In genomic region chr9:108694191-108694590, GRCh38 we compare ENCODE assay signal across 28 cellular contexts.
"Had no signal": no experiment of that assay in that cellular context is flagged by ENCODE, and none has a peak within 500 bp of the region (broad histone marks: within the 10 kb centered on the region; RNA-seq: fewer than 3 reads in every experiment).

No MANE protein-coding gene starts in this region.

- H3K27me3 ChIP-seq: brain microvascular endothelial cell had no signal

- H3K36me3 ChIP-seq: brain microvascular endothelial cell had no signal

- DNase-seq: activated CD4-positive, alpha-beta memory T cell treated with anti-CD3 and anti-CD28 coated beads, Interleukin-2, amount 10 ng/mL, durations not matched to agents 7 days and 5 days; activated CD4-positive, alpha-beta T cell treated with anti-CD3 and anti-CD28 coated beads for 36 hours; activated CD4-positive, alpha-beta T cell treated with anti-CD3 and anti-CD28 coated beads, Interleukin-2, amount 50 U/mL, for 1 hour; activated gamma-delta T cell; activated naive CD4-positive, alpha-beta T cell treated with anti-CD3 and anti-CD28 coated beads, Interleukin-2, amount 10 ng/mL, durations not matched to agents 7 days and 5 days; activated naive CD8-positive, alpha-beta T cell treated with anti-CD3 and anti-CD28 coated beads for 36 hours; activated T-cell treated with anti-CD3 and anti-CD28 coated beads for 4 hours; activated T-cell treated with anti-CD3 and anti-CD28 coated beads, Interleukin-2, amount 50 U/mL, for 48 hours; brain microvascular endothelial cell; IMR-90; KG1; NCI-H1048; NCI-H146; NCI-H187 treated with DMSO at 0.1 percent for 48 hours; NCI-H2081 treated with DMSO at 0.1 percent for 48 hours; NCI-H2171; NCI-H510A treated with DMSO at 0.1 percent for 48 hours; NCI-H69; NK-92 treated with Interleukin-12 subunit alpha and Interleukin-12 subunit beta, amount 100 ng/mL, for 24 hours; OCI-M1; RPMI8226; T-cell; T-helper 2 cell; T1000 had no signal

- H3K4me3 ChIP-seq: SK-N-MC had no signal

- H3K27ac ChIP-seq: brain microvascular endothelial cell, SK-N-MC had no signal

- H3K4me3 Mint-ChIP-seq: activated CD4-positive, alpha-beta memory T cell treated with anti-CD3 and anti-CD28 coated beads, Interleukin-2, amount 10 ng/mL, durations not matched to agents 7 days and 5 days; activated CD4-positive, alpha-beta T cell treated with anti-CD3 and anti-CD28 coated beads for 36 hours; activated naive CD4-positive, alpha-beta T cell treated with anti-CD3 and anti-CD28 coated beads, Interleukin-2, amount 10 ng/mL, durations not matched to agents 7 days and 5 days; activated naive CD8-positive, alpha-beta T cell treated with anti-CD3 and anti-CD28 coated beads for 36 hours; activated T-helper 17 cell treated with anti-CD3 and anti-CD28 coated beads, Interleukin-2, amount 50 U/mL, for 72 hours; T-cell had no signal

- H3K27ac Mint-ChIP-seq: activated CD4-positive, alpha-beta memory T cell treated with anti-CD3 and anti-CD28 coated beads, Interleukin-2, amount 10 ng/mL, durations not matched to agents 7 days and 5 days; activated CD4-positive, alpha-beta T cell treated with anti-CD3 and anti-CD28 coated beads for 36 hours; activated naive CD4-positive, alpha-beta T cell treated with anti-CD3 and anti-CD28 coated beads, Interleukin-2, amount 10 ng/mL, durations not matched to agents 7 days and 5 days; activated naive CD8-positive, alpha-beta T cell treated with anti-CD3 and anti-CD28 coated beads for 36 hours; activated T-helper 17 cell treated with anti-CD3 and anti-CD28 coated beads, Interleukin-2, amount 50 U/mL, for 72 hours; T-cell had no signal

- H3K36me3 Mint-ChIP-seq: activated naive CD4-positive, alpha-beta T cell treated with anti-CD3 and anti-CD28 coated beads, Interleukin-2, amount 10 ng/mL, durations not matched to agents 7 days and 5 days; activated naive CD8-positive, alpha-beta T cell treated with anti-CD3 and anti-CD28 coated beads for 36 hours; T-cell had no signal

- H3K4me1 Mint-ChIP-seq: activated CD4-positive, alpha-beta memory T cell treated with anti-CD3 and anti-CD28 coated beads, Interleukin-2, amount 10 ng/mL, durations not matched to agents 7 days and 5 days; activated CD4-positive, alpha-beta T cell treated with anti-CD3 and anti-CD28 coated beads for 36 hours; activated naive CD4-positive, alpha-beta T cell treated with anti-CD3 and anti-CD28 coated beads, Interleukin-2, amount 10 ng/mL, durations not matched to agents 7 days and 5 days; activated naive CD8-positive, alpha-beta T cell treated with anti-CD3 and anti-CD28 coated beads for 36 hours; activated T-helper 17 cell treated with anti-CD3 and anti-CD28 coated beads, Interleukin-2, amount 50 U/mL, for 72 hours; T-cell had no signal

- ATAC-seq: activated CD4-positive, alpha-beta T cell treated with anti-CD3 and anti-CD28 coated beads for 36 hours; activated T-helper 17 cell treated with anti-CD3 and anti-CD28 coated beads, Interleukin-2, amount 50 U/mL, for 72 hours; Panc1; Right ventricle myocardium inferior; T-cell had no signal

- H3K27me3 Mint-ChIP-seq: activated CD4-positive, alpha-beta memory T cell treated with anti-CD3 and anti-CD28 coated beads, Interleukin-2, amount 10 ng/mL, durations not matched to agents 7 days and 5 days; activated naive CD4-positive, alpha-beta T cell treated with anti-CD3 and anti-CD28 coated beads, Interleukin-2, amount 10 ng/mL, durations not matched to agents 7 days and 5 days; activated naive CD8-positive, alpha-beta T cell treated with anti-CD3 and anti-CD28 coated beads for 36 hours; activated T-helper 17 cell treated with anti-CD3 and anti-CD28 coated beads, Interleukin-2, amount 50 U/mL, for 72 hours; T-cell had no signal
